In genomic region chr4:61750810-61751209, GRCh38 we compare ENCODE assay signal across 22 cellular contexts.
"Had no signal": no experiment of that assay in that cellular context is flagged by ENCODE, and none has a peak within 500 bp of the region (broad histone marks: within the 10 kb centered on the region; RNA-seq: fewer than 3 reads in every experiment).

No MANE protein-coding gene starts in this region.

- H3K27ac ChIP-seq: SJSA1, SK-N-MC had no signal

- H3K4me3 ChIP-seq: MG63, SJSA1, SK-N-MC had no signal

- ATAC-seq: HepG2, T-cell had no signal

- H3K27me3 ChIP-seq: MG63, SJSA1 had no signal

- DNase-seq: IMR-90, Karpas-422, KG1, MG63, NCI-H1092, NCI-H1105 treated with DMSO at 0.1 percent for 48 hours, NCI-H1417 treated with DMSO at 0.1 percent for 48 hours, NCI-H146, NCI-H1694 treated with DMSO at 0.1 percent for 48 hours, NCI-H1930, NCI-H2081, NCI-H2107, NCI-H345, NCI-H446 treated with DMSO at 0.1 percent for 48 hours, NCI-H524 treated with DMSO at 0.1 percent for 48 hours, RPMI8226, SHP77 treated with DMSO at 0.1 percent for 48 hours, SW 1271, T-cell had no signal

- H3K36me3 ChIP-seq: MG63, SJSA1 had no signal

- H3K9me3 ChIP-seq: MG63, SJSA1 had no signal
